In the genomic region with DNA sequence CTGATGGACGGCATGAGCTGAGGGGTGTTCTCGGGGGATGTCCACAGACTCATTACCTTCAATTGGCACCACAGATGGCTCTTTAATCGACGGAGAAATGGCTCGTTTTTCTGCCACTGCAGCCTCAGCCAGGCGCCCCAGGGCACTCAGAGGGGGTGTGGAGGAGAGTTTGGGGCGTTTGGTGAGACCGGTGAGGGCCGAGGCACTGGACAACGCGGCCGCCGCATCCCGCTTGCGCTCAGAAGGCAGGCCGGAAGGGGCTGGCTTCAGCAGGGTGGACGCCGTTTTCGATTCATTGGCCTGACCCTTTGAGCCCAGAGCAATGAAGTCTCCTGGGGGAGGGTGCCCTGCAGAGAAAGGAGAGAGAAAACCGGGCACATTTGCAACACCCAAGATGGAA, we compare ENCODE assay signal across 8 cellular contexts. TPM values are rescaled to one million over a fixed set of nuclear protein-coding genes. Genes with fewer than 3 reads are reported as not detected.
A peak's percentile ranks its signal among the peaks of the same experiment; 100 is the strongest.
DNase-seq lines count a peak whose midpoint lies in the region; ATAC-seq and TF ChIP-seq lines count a peak whose summit lies in the region.

No MANE protein-coding gene starts in this region.

- H3K9ac ChIP-seq in HUES48 (ENCODE audit: low read depth, low read length) (no peak overlapping the region), mammary epithelial cell (ENCODE audit: insufficient read depth, low read length) (peak overlapping the region; percentile 72), mucosa of stomach (ENCODE audit: low read length) (peak overlapping the region; percentile 76)

- intact Hi-C loops in mammary epithelial cell (cut with micrococcal nuclease), result no loop called here

- DNase-seq in AG04449 (ENCODE audit: low read depth, low spot score) (no peak), mammary epithelial cell (no peak), superior temporal gyrus (ENCODE audit: extremely low spot score) (no peak), NCI-H1436 (lab: John Stamatoyannopoulos, UW) (no peak)
- DNase-seq in stimulated activated CD4-positive, alpha-beta T cell treated with anti-CD3 and anti-CD28 coated beads, Interleukin-1b, Interleukin-23, amount 100 ng/mL, for 48 hours, result no peak

- in situ Hi-C loops in mammary epithelial cell (cut with MboI; ENCODE audit: low sequenced_read_pairs in 2 of 2), result no loop called here

- BruUV-seq in mammary epithelial cell (replicated peaks; lab: Mats Ljungman, UMichigan), result no TSS peak

- H3K4me1 ChIP-seq in HUES48 (ENCODE audit: control insufficient read depth, insufficient read depth, low read length) (peaks cover 5% of the 10 kb centered on the region), mammary epithelial cell (ENCODE audit: insufficient read depth, low read length) (peaks cover 16% of the 10 kb centered on the region), mucosa of stomach (ENCODE audit: control insufficient read depth, insufficient read depth, low read length) (peaks cover 13% of the 10 kb centered on the region)

- TF ChIP-seq CTCF in AG04449 (IDR thresholded peaks at IDR 0.05; ENCODE audit: insufficient read depth, low read length, missing control alignments) (no peak), mammary epithelial cell (conservative IDR thresholded peaks at IDR 0.05 in 1 of 2, IDR thresholded peaks at IDR 0.05 in 1 of 2; ENCODE audit: extremely low read depth in 1 of 2, insufficient read depth in 1 of 2, low read depth in 1 of 2, low read length in 2 of 2) (no peak)

- H3K9me3 ChIP-seq in HUES48 (ENCODE audit: control insufficient read depth, insufficient read depth, low read length), result no peaks in the 10 kb centered on the region
- no peaks in the 10 kb centered on the region for H3K9me3 ChIP-seq in mammary epithelial cell (replicated peaks; ENCODE audit: insufficient read depth, low read length)
- H3K9me3 ChIP-seq in mucosa of stomach (ENCODE audit: control insufficient read depth, low read length), result no peaks in the 10 kb centered on the region

- dilution Hi-C loops in mammary epithelial cell (cut with HindIII; ENCODE audit: low sequenced_read_pairs), result loop anchor here (5.0 kb wide), 2 partner anchors 64 to 71 kb away; no protein-coding TSS in a partner anchor

- WGBS in mammary epithelial cell (ENCODE audit: low coverage, missing lambda C conversion rate), result 40% methylated on average over 1 of the region's 20 CpGs

- H3K27me3 ChIP-seq in HUES48 (ENCODE audit: control insufficient read depth, insufficient read depth, low read length), result no peaks in the 10 kb centered on the region
- H3K27me3 ChIP-seq in mammary epithelial cell (ENCODE audit: insufficient read depth, low read length), result no peaks in the 10 kb centered on the region
- no peaks in the 10 kb centered on the region for H3K27me3 ChIP-seq in mucosa of stomach (ENCODE audit: control insufficient read depth, insufficient read depth, low read length)

- no peak for ATAC-seq in HG02678 (IDR thresholded peaks at IDR 0.05; ENCODE audit: unreplicated experiment)

- CTCF ChIA-PET in AG04449 (lab: Yijun Ruan, JAX), result interaction anchor here (0.7 to 3.2 kb wide), 2 partner anchors 12 to 28 kb away, joined by 4 to 13 read pairs; no protein-coding TSS in a partner anchor
- CTCF ChIA-PET in mammary epithelial cell (lab: Charles Lee; ENCODE audit: low non-redundant PET), result no interaction called here

- H2AFZ ChIP-seq in mammary epithelial cell (ENCODE audit: low read depth, low read length), result no peak overlapping the region

- H3K79me2 ChIP-seq in mammary epithelial cell (ENCODE audit: insufficient read depth, low read length), result peaks cover 41% of the 10 kb centered on the region

- peak overlapping the region; percentile 91 for H3K4me3 ChIP-seq in AG04449 (ENCODE audit: low read depth, low read length)
- H3K4me3 ChIP-seq in HUES48 (ENCODE audit: low read depth, low read length), result peak overlapping the region; percentile 94
- H3K4me3 ChIP-seq in mammary epithelial cell (replicated peaks in 1 of 3; ENCODE audit: insufficient read depth in 1 of 3, low read depth in 2 of 3, low read length in 3 of 3), result peak overlapping the region; percentile 83 to 95 (median 95)
- H3K4me3 ChIP-seq in mucosa of stomach (ENCODE audit: low read length), result no peak overlapping the region

- H3K4me2 ChIP-seq in mammary epithelial cell (ENCODE audit: insufficient read depth, low read depth, low read length), result peak overlapping the region; percentile 91

- POLR2A ChIA-PET in AG04449 (lab: Yijun Ruan, JAX), result no interaction called here

- H4K20me1 ChIP-seq in mammary epithelial cell (ENCODE audit: insufficient read depth, low read length), result no peaks in the 10 kb centered on the region

- no peak overlapping the region for H3K27ac ChIP-seq in HUES48 (ENCODE audit: low read depth, low read length)
- H3K27ac ChIP-seq in mammary epithelial cell (ENCODE audit: insufficient read depth, low read depth, low read length), result no peak overlapping the region

- H3K36me3 ChIP-seq in HUES48 (ENCODE audit: control insufficient read depth, insufficient read depth, low read length), result peaks cover 47% of the 10 kb centered on the region
- peaks cover 12% of the 10 kb centered on the region for H3K36me3 ChIP-seq in mammary epithelial cell (ENCODE audit: insufficient read depth, low read length)
- H3K36me3 ChIP-seq in mucosa of stomach (ENCODE audit: control insufficient read depth, insufficient read depth, low read length), result peaks cover 6% of the 10 kb centered on the region

RNA-seq across cellular contexts. Expression of a gene that starts 1.3 kb away (rescaled TPM):
- 10 to 100 TPM; 51.3 to 81.1 TPM for total RNA-seq in mammary epithelial cell
- 31.7 TPM for polyA plus RNA-seq in mammary epithelial cell
- 62.4 TPM for polyA minus RNA-seq in mammary epithelial cell

RNA-seq across cellular contexts. Expression of a gene that starts 27.7 kb away (rescaled TPM):
- 10 to 100 TPM; 10.5 to 23.4 TPM for total RNA-seq in mammary epithelial cell
- polyA plus RNA-seq in mammary epithelial cell, result 3.1 TPM
- polyA minus RNA-seq in mammary epithelial cell, result 10.2 TPM

RNA-seq across cellular contexts. Expression of a gene that starts 43.6 kb away (rescaled TPM):
- total RNA-seq in mammary epithelial cell, result 10 to 100 TPM; 41.7 to 69.8 TPM
- polyA plus RNA-seq in mammary epithelial cell, result 28.8 TPM
- 44.0 TPM for polyA minus RNA-seq in mammary epithelial cell

RNA-seq across cellular contexts. Expression of a gene that starts 53.2 kb away (rescaled TPM):
- 10 to 100 TPM in 1 of 2 donors, 1 to 10 TPM in 1; 9.2 to 15.1 TPM for total RNA-seq in mammary epithelial cell
- polyA plus RNA-seq in mammary epithelial cell, result 5.5 TPM
- 8.4 TPM for polyA minus RNA-seq in mammary epithelial cell
